In the genomic region with DNA sequence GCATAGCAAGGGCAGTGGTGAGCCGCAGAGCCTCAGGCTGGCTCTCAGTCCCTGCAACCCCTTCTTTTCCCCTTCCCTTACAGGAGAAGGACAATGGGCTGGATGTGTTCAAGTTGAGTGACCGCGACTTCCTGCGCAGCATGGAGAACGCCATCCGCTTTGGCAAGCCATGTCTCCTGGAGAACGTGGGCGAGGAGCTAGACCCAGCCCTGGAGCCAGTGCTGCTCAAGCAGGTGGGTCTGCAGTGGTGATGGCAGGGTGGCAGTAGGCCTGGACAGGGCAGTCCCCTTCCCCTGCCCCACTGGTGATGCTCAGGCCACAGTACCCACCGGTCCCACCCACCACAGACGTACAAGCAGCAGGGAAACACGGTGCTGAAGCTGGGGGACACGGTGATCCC, we compare ENCODE assay signal across 33 cellular contexts. TPM values are rescaled to one million over a fixed set of nuclear protein-coding genes. Genes with fewer than 3 reads are reported as not detected.
"Had no signal": no experiment of that assay in that cellular context is flagged by ENCODE, and none has a peak within 500 bp of the region (broad histone marks: within the 10 kb centered on the region; RNA-seq: fewer than 3 reads in every experiment).

No MANE protein-coding gene starts in this region.

- H3K27me3 ChIP-seq: adrenal gland, body of pancreas, colonic mucosa, esophagus squamous epithelium, gastroesophageal sphincter, heart right ventricle had no signal

- H3K9me3 ChIP-seq: adrenal gland, body of pancreas, colonic mucosa, esophagus squamous epithelium, gastroesophageal sphincter, heart right ventricle had no signal

- H3K4me1 Mint-ChIP-seq: activated CD4-positive, alpha-beta T cell treated with anti-CD3 and anti-CD28 coated beads for 36 hours; activated CD4-positive, alpha-beta T cell treated with anti-CD3 and anti-CD28 coated beads, Interleukin-2, amount 10 ng/mL, durations not matched to agents 24 days and 14 days; activated CD8-positive, alpha-beta memory T cell treated with anti-CD3 and anti-CD28 coated beads, Interleukin-2, amount 10 ng/mL, durations not matched to agents 7 days and 5 days; activated naive CD4-positive, alpha-beta T cell treated with anti-CD3 and anti-CD28 coated beads, Interleukin-2, amount 50 U/mL, for 24 hours; activated naive CD8-positive, alpha-beta T cell treated with anti-CD3 and anti-CD28 coated beads for 36 hours; activated naive CD8-positive, alpha-beta T cell treated with anti-CD3 and anti-CD28 coated beads, Interleukin-2, amount 50 U/mL, for 24 hours had no signal

- H3K9me3 Mint-ChIP-seq: activated CD4-positive, alpha-beta memory T cell treated with anti-CD3 and anti-CD28 coated beads for 36 hours; activated CD4-positive, alpha-beta T cell treated with anti-CD3 and anti-CD28 coated beads, Interleukin-2, amount 10 ng/mL, durations not matched to agents 24 days and 14 days; activated naive CD4-positive, alpha-beta T cell treated with anti-CD3 and anti-CD28 coated beads for 36 hours; activated naive CD4-positive, alpha-beta T cell treated with anti-CD3 and anti-CD28 coated beads, Interleukin-2, amount 50 U/mL, for 24 hours; activated naive CD8-positive, alpha-beta T cell treated with anti-CD3 and anti-CD28 coated beads for 36 hours; activated naive CD8-positive, alpha-beta T cell treated with anti-CD3 and anti-CD28 coated beads, Interleukin-2, amount 50 U/mL, for 24 hours; activated T-cell treated with anti-CD3 and anti-CD28 coated beads, Interleukin-2, amount 50 U/mL, for 4 hours; activated T-helper 1 cell treated with anti-CD3 and anti-CD28 coated beads, Interleukin-12 subunit alpha, Interleukin-12 subunit beta, Interleukin-2, Interleukin-4 antibody, amounts not matched to agents 30 ng/mL and 10 ng/mL and 1 ng/mL, durations not matched to agents 14 hours and 24 hours and 36 hours; activated T-helper 2 cell treated with anti-CD3 and anti-CD28 coated beads, Interferon-gamma antibody, Interleukin-2, Interleukin-4, amounts not matched to agents 10 μg/mL and 5 μg/mL and 100 μg/mL, durations not matched to agents 14 hours and 24 hours and 36 hours had no signal

- FAIRE-seq: endometrium, endothelial cell of umbilical vein had no signal

- DNase-seq: activated CD4-positive, alpha-beta memory T cell treated with anti-CD3 and anti-CD28 coated beads for 36 hours; activated CD4-positive, alpha-beta T cell treated with anti-CD3 and anti-CD28 coated beads for 36 hours; activated CD4-positive, alpha-beta T cell treated with anti-CD3 and anti-CD28 coated beads, Interleukin-2, amount 10 ng/mL, durations not matched to agents 24 days and 14 days; activated CD4-positive, CD25-positive, alpha-beta regulatory T cell; activated CD4-positive, CD25-positive, alpha-beta regulatory T cell treated with anti-CD3 and anti-CD28 coated beads, Interleukin-2, amount 50 U/mL, for 72 hours; activated CD8-positive, alpha-beta memory T cell treated with anti-CD3 and anti-CD28 coated beads, Interleukin-2, amount 10 ng/mL, durations not matched to agents 7 days and 5 days; activated CD8-positive, alpha-beta memory T cell treated with anti-CD3 and anti-CD28 coated beads, Interleukin-2, amount 50 U/mL, for 4 hours; activated CD8-positive, alpha-beta T cell treated with anti-CD3 and anti-CD28 coated beads, Interleukin-2, amount 10 ng/mL, durations not matched to agents 7 days and 5 days; activated effector memory CD4-positive, alpha-beta T cell treated with anti-CD3 and anti-CD28 coated beads, Interleukin-2, amount 50 U/mL, for 16 hours; activated naive CD4-positive, alpha-beta T cell treated with anti-CD3 and anti-CD28 coated beads for 36 hours; activated naive CD8-positive, alpha-beta T cell treated with anti-CD3 and anti-CD28 coated beads for 36 hours; activated naive CD8-positive, alpha-beta T cell treated with anti-CD3 and anti-CD28 coated beads, Interleukin-2, amount 50 U/mL, for 24 hours; activated T-cell treated with anti-CD3 and anti-CD28 coated beads for 4 hours; activated T-cell treated with anti-CD3 and anti-CD28 coated beads, Interleukin-2, amount 50 U/mL, for 4 hours; adrenal gland; amygdala; aorta; body of pancreas; colonic mucosa; effector CD8-positive, alpha-beta T cell; esophagus squamous epithelium; foreskin melanocyte; heart right ventricle; T-helper 2 cell had no signal

- H3K27me3 Mint-ChIP-seq: activated CD4-positive, alpha-beta memory T cell treated with anti-CD3 and anti-CD28 coated beads for 36 hours; activated CD4-positive, alpha-beta T cell treated with anti-CD3 and anti-CD28 coated beads for 36 hours; activated CD4-positive, alpha-beta T cell treated with anti-CD3 and anti-CD28 coated beads, Interleukin-2, amount 10 ng/mL, durations not matched to agents 24 days and 14 days; activated CD8-positive, alpha-beta memory T cell treated with anti-CD3 and anti-CD28 coated beads, Interleukin-2, amount 10 ng/mL, durations not matched to agents 7 days and 5 days; activated naive CD4-positive, alpha-beta T cell treated with anti-CD3 and anti-CD28 coated beads, Interleukin-2, amount 50 U/mL, for 24 hours; activated naive CD8-positive, alpha-beta T cell treated with anti-CD3 and anti-CD28 coated beads for 36 hours; activated naive CD8-positive, alpha-beta T cell treated with anti-CD3 and anti-CD28 coated beads, Interleukin-2, amount 50 U/mL, for 24 hours had no signal

- H3K36me3 Mint-ChIP-seq: activated CD8-positive, alpha-beta memory T cell treated with anti-CD3 and anti-CD28 coated beads, Interleukin-2, amount 10 ng/mL, durations not matched to agents 7 days and 5 days had no signal

- H3K27ac Mint-ChIP-seq: activated CD4-positive, alpha-beta T cell treated with anti-CD3 and anti-CD28 coated beads for 36 hours; activated CD4-positive, alpha-beta T cell treated with anti-CD3 and anti-CD28 coated beads, Interleukin-2, amount 10 ng/mL, durations not matched to agents 24 days and 14 days; activated CD8-positive, alpha-beta memory T cell treated with anti-CD3 and anti-CD28 coated beads, Interleukin-2, amount 10 ng/mL, durations not matched to agents 7 days and 5 days; activated CD8-positive, alpha-beta T cell treated with anti-CD3 and anti-CD28 coated beads, Interleukin-2, amount 10 ng/mL, durations not matched to agents 7 days and 5 days; activated naive CD4-positive, alpha-beta T cell treated with anti-CD3 and anti-CD28 coated beads for 36 hours; activated naive CD4-positive, alpha-beta T cell treated with anti-CD3 and anti-CD28 coated beads, Interleukin-2, amount 50 U/mL, for 24 hours; activated naive CD8-positive, alpha-beta T cell treated with anti-CD3 and anti-CD28 coated beads, Interleukin-2, amount 50 U/mL, for 24 hours; activated T-helper 1 cell treated with anti-CD3 and anti-CD28 coated beads, Interleukin-12 subunit alpha, Interleukin-12 subunit beta, Interleukin-2, Interleukin-4 antibody, amounts not matched to agents 30 ng/mL and 10 ng/mL and 1 ng/mL, durations not matched to agents 14 hours and 24 hours and 36 hours; activated T-helper 2 cell treated with anti-CD3 and anti-CD28 coated beads, Interferon-gamma antibody, Interleukin-2, Interleukin-4, amounts not matched to agents 10 μg/mL and 5 μg/mL and 100 μg/mL, durations not matched to agents 14 hours and 24 hours and 36 hours had no signal

- H3K36me3 ChIP-seq: colonic mucosa had no signal

- H3K4me3 Mint-ChIP-seq: activated CD4-positive, alpha-beta memory T cell treated with anti-CD3 and anti-CD28 coated beads for 36 hours; activated CD4-positive, alpha-beta T cell treated with anti-CD3 and anti-CD28 coated beads for 36 hours; activated CD4-positive, alpha-beta T cell treated with anti-CD3 and anti-CD28 coated beads, Interleukin-2, amount 10 ng/mL, durations not matched to agents 24 days and 14 days; activated CD8-positive, alpha-beta memory T cell treated with anti-CD3 and anti-CD28 coated beads, Interleukin-2, amount 10 ng/mL, durations not matched to agents 7 days and 5 days; activated CD8-positive, alpha-beta T cell treated with anti-CD3 and anti-CD28 coated beads, Interleukin-2, amount 10 ng/mL, durations not matched to agents 7 days and 5 days; activated naive CD4-positive, alpha-beta T cell treated with anti-CD3 and anti-CD28 coated beads for 36 hours; activated naive CD4-positive, alpha-beta T cell treated with anti-CD3 and anti-CD28 coated beads, Interleukin-2, amount 50 U/mL, for 24 hours; activated naive CD8-positive, alpha-beta T cell treated with anti-CD3 and anti-CD28 coated beads for 36 hours; activated naive CD8-positive, alpha-beta T cell treated with anti-CD3 and anti-CD28 coated beads, Interleukin-2, amount 50 U/mL, for 24 hours; activated T-cell treated with anti-CD3 and anti-CD28 coated beads, Interleukin-2, amount 50 U/mL, for 4 hours; activated T-helper 1 cell treated with anti-CD3 and anti-CD28 coated beads, Interleukin-12 subunit alpha, Interleukin-12 subunit beta, Interleukin-2, Interleukin-4 antibody, amounts not matched to agents 30 ng/mL and 10 ng/mL and 1 ng/mL, durations not matched to agents 14 hours and 24 hours and 36 hours had no signal

- ATAC-seq: activated CD4-positive, alpha-beta T cell treated with anti-CD3 and anti-CD28 coated beads for 36 hours; activated CD8-positive, alpha-beta memory T cell treated with anti-CD3 and anti-CD28 coated beads, Interleukin-2, amount 10 ng/mL, durations not matched to agents 7 days and 5 days; activated CD8-positive, alpha-beta T cell treated with anti-CD3 and anti-CD28 coated beads, Interleukin-2, amount 10 ng/mL, durations not matched to agents 7 days and 5 days; activated naive CD8-positive, alpha-beta T cell treated with anti-CD3 and anti-CD28 coated beads, Interleukin-2, amount 50 U/mL, for 24 hours; activated T-cell treated with anti-CD3 and anti-CD28 coated beads, Interleukin-2, amount 50 U/mL, for 4 hours; body of pancreas; gastroesophageal sphincter; heart right ventricle had no signal

- H3K4me3 ChIP-seq: adrenal gland, body of pancreas, colonic mucosa, esophagus squamous epithelium, gastroesophageal sphincter, heart right ventricle had no signal

- H3K4me1 ChIP-seq: adrenal gland, body of pancreas, colonic mucosa, esophagus squamous epithelium, gastroesophageal sphincter, heart right ventricle had no signal

- H3K27ac ChIP-seq: adrenal gland, body of pancreas, colonic mucosa, epithelial cell of prostate, esophagus squamous epithelium, gastroesophageal sphincter, heart right ventricle had no signal

RNA-seq across cellular contexts. Expression of gene SEMA3G, which starts 53.8 kb away (rescaled TPM):
- total RNA-seq: activated CD4-positive, alpha-beta T cell treated with anti-CD3 and anti-CD28 coated beads for 36 hours; activated naive CD4-positive, alpha-beta T cell treated with anti-CD3 and anti-CD28 coated beads for 36 hours; fibroblast of villous mesenchyme; T-helper 1 cell treated with Interleukin-12 subunit alpha and Interleukin-12 subunit beta and Interleukin-4 antibody, amounts not matched to agents 30 ng/mL and 1 ng/mL, for 36 hours had no signal
